ENCODE assay signal across 9 cellular contexts in genomic region chr12:6384499-6385436, GRCh38. TPM values are rescaled to one million over a fixed set of nuclear protein-coding genes. Genes with fewer than 3 reads are reported as not detected.
A peak's percentile ranks its signal among the peaks of the same experiment; 100 is the strongest.
DNase-seq lines count a peak whose midpoint lies in the region; ATAC-seq, FAIRE-seq and TF ChIP-seq lines count a peak whose summit lies in the region.
"Had no signal": no experiment of that assay in that cellular context is flagged by ENCODE, and none has a peak within 500 bp of the region (broad histone marks: within the 10 kb centered on the region; RNA-seq: fewer than 3 reads in every experiment).

No MANE protein-coding gene starts in this region.

- dilution Hi-C loops in mammary epithelial cell (cut with HindIII; ENCODE audit: low sequenced_read_pairs): no loop called here

- H4K5ac ChIP-seq in H9 (ENCODE audit: insufficient read length, low read depth, low read length): no peak overlapping the region

- TF ChIP-seq CTCF in H9 (conservative IDR thresholded peaks at IDR 0.05) (no peak), mammary epithelial cell (conservative IDR thresholded peaks at IDR 0.05 in 1 of 2, IDR thresholded peaks at IDR 0.05 in 1 of 2; ENCODE audit: extremely low read depth in 1 of 2, insufficient read depth in 1 of 2, low read depth in 1 of 2, low read length in 2 of 2) (no peak), HepG2 (CRISPR knock-in tag; IDR thresholded peaks at IDR 0.05) (peak; percentile 29; the same call in 1 of the 2 replicates), suprapubic skin (IDR thresholded peaks at IDR 0.05) (no peak)

- H3K9me3 Mint-ChIP-seq in H9: no peaks in the 10 kb centered on the region; a peak in 2 of 5 replicates
- H3K9me3 Mint-ChIP-seq: central memory CD8-positive, alpha-beta T cell had no signal

- no peak overlapping the region; the same call in 1 of the 2 replicates for H3K14ac ChIP-seq in H9 (ENCODE audit: insufficient read depth, low read length)

- no peaks in the 10 kb centered on the region for H3K23me2 ChIP-seq in H9 (ENCODE audit: insufficient read length, low read depth, low read length, poor library complexity, severe bottlenecking)

- H3K27ac Mint-ChIP-seq in H9: peak overlapping the region in 1 of 3 experiments; percentile 36; a peak in 1 of 7 replicates

- H3K4me3 Mint-ChIP-seq in H9: no peak overlapping the region
- H3K4me3 Mint-ChIP-seq: central memory CD8-positive, alpha-beta T cell had no signal

- TF ChIP-seq POLR2A in HepG2 (IDR thresholded peaks at IDR 0.05; ENCODE audit: insufficient read depth in 1 of 2, low read depth in 2 of 2, low read length in 2 of 2) (peak in 1 of 2 experiments; percentile 47; a peak in 1 of 4 replicates), suprapubic skin (IDR thresholded peaks at IDR 0.05) (no peak)

- no CpG with 5 or more reads among the region's 36 CpGs for WGBS in H9 (ENCODE audit: extremely low coverage, insufficient read length, low lambda C conversion rate)
- WGBS in mammary epithelial cell (ENCODE audit: low coverage, missing lambda C conversion rate): 7% methylated on average over 24 of the region's 36 CpGs
- 17% methylated on average over 19 of the region's 36 CpGs for WGBS in HepG2 (ENCODE audit: low lambda C conversion rate)
- WGBS in suprapubic skin: 39% methylated on average over 17 of the region's 36 CpGs

- no peak overlapping the region for H2AFZ ChIP-seq in H9 (ENCODE audit: low read length)
- H2AFZ ChIP-seq in mammary epithelial cell (ENCODE audit: low read depth, low read length): peak overlapping the region; percentile 76
- no peak overlapping the region for H2AFZ ChIP-seq in HepG2 (ENCODE audit: low read length)

- H2BK5ac ChIP-seq in H9 (ENCODE audit: insufficient read length, low read length): no peak overlapping the region

- POLR2A ChIA-PET in HepG2 (lab: Yijun Ruan, JAX): interaction anchor here (0.6 to 7.2 kb wide), 44 partner anchors 8 to 561 kb away, joined by 3 to 140 read pairs (median 5); partner anchors contain the start of genes COPS7A, GAPDH, MRPL51 and PLEKHG6

- intact Hi-C loops in mammary epithelial cell (cut with micrococcal nuclease): loop anchor here (1.0 kb wide), 2 partner anchors 8 to 48 kb away; no protein-coding TSS in a partner anchor
- intact Hi-C loops in HepG2 (cut with micrococcal nuclease; ENCODE audit: unreplicated experiment): loop anchor here (1.0 kb wide), 1 partner anchor 11 kb away; no protein-coding TSS in a partner anchor

- H2BK120ac ChIP-seq in H9 (ENCODE audit: low read depth, low read length, poor library complexity, severe bottlenecking): no peak overlapping the region

- H3K27me3 ChIP-seq in H9 (ENCODE audit: insufficient read depth, low read length) (no peaks in the 10 kb centered on the region; the same call in 1 of the 2 replicates), mammary epithelial cell (ENCODE audit: insufficient read depth, low read length) (no peaks in the 10 kb centered on the region), HepG2 (ENCODE audit: control insufficient read depth in 1 of 2, insufficient read depth in 2 of 2, low read length in 2 of 2) (no peaks in the 10 kb centered on the region; a peak in 1 of 5 replicates), suprapubic skin (no peaks in the 10 kb centered on the region)

- H3K36me3 ChIP-seq in mammary epithelial cell (ENCODE audit: insufficient read depth, low read length) (peaks cover 26% of the 10 kb centered on the region), HepG2 (replicated peaks in 1 of 2; ENCODE audit: control insufficient read depth in 1 of 2, insufficient read depth in 2 of 2, low read length in 2 of 2) (peaks cover 12 to 32% of the 10 kb centered on the region in 2 experiments), suprapubic skin (peaks cover 32% of the 10 kb centered on the region)

- no peak overlapping the region for H3K9ac ChIP-seq in H9 (ENCODE audit: extremely low read depth, insufficient read length, low read length)
- H3K9ac ChIP-seq in mammary epithelial cell (ENCODE audit: insufficient read depth, low read length): peak overlapping the region; percentile 94
- peak overlapping the region; percentile 96 for H3K9ac ChIP-seq in HepG2 (ENCODE audit: insufficient read depth, low read depth, low read length)

- no peak overlapping the region for H3T11ph ChIP-seq in H9 (ENCODE audit: low read length)

- TF ChIP-seq RAD21 in HepG2 (CRISPR knock-in tag; IDR thresholded peaks at IDR 0.05): no peak

- no peak overlapping the region for H2BK20ac ChIP-seq in H9 (ENCODE audit: low read depth, low read length, poor library complexity, severe bottlenecking)

- H4K8ac ChIP-seq in H9 (replicated peaks; ENCODE audit: insufficient read length, low read depth, low read length): no peak overlapping the region

- H3K36me3 Mint-ChIP-seq in H9 (ENCODE audit: insufficient read depth in 1 of 3, low read depth in 3 of 3): no peaks in the 10 kb centered on the region

- H3K18ac ChIP-seq in H9 (ENCODE audit: insufficient read length, low read depth, low read length): peak overlapping the region; percentile 11

- H3K9me3 ChIP-seq in H9 (ENCODE audit: control insufficient read depth, low read depth, low read length) (no peaks in the 10 kb centered on the region), mammary epithelial cell (replicated peaks; ENCODE audit: insufficient read depth, low read length) (no peaks in the 10 kb centered on the region), HepG2 (ENCODE audit: low read length) (no peaks in the 10 kb centered on the region), suprapubic skin (no peaks in the 10 kb centered on the region)

- H3K4me2 ChIP-seq in H9 (ENCODE audit: insufficient read depth, insufficient read length, low read length) (no peak overlapping the region), mammary epithelial cell (ENCODE audit: insufficient read depth, low read depth, low read length) (peak overlapping the region; percentile 98), HepG2 (ENCODE audit: low read depth, low read length) (peak overlapping the region; percentile 99)

- H3K56ac ChIP-seq in H9 (ENCODE audit: insufficient read length, low read depth, low read length): no peak overlapping the region

- no peak for FAIRE-seq in HepG2 (lab: Jason Lieb, UNC)

- peaks cover 34% of the 10 kb centered on the region for H3K27me3 Mint-ChIP-seq in H9 (ENCODE audit: low read depth)

- H3K23ac ChIP-seq in H9 (ENCODE audit: insufficient read length, low read depth, low read length): no peak overlapping the region

- H3K79me2 ChIP-seq in H9 (ENCODE audit: insufficient read depth, low read length) (no peaks in the 10 kb centered on the region), mammary epithelial cell (ENCODE audit: insufficient read depth, low read length) (peaks cover 59% of the 10 kb centered on the region), HepG2 (ENCODE audit: insufficient read depth, low read length) (peaks cover 27% of the 10 kb centered on the region)

- no peak overlapping the region for H4K91ac ChIP-seq in H9 (ENCODE audit: insufficient read length, low read depth, low read length)

- H3K4me1 ChIP-seq in H9 (ENCODE audit: insufficient read depth, low read length) (peaks cover 8% of the 10 kb centered on the region), mammary epithelial cell (ENCODE audit: insufficient read depth, low read length) (peaks cover 36% of the 10 kb centered on the region), HepG2 (ENCODE audit: insufficient read depth, low read length) (peaks cover 59% of the 10 kb centered on the region), suprapubic skin (peaks cover 64% of the 10 kb centered on the region)

- H3K27ac ChIP-seq in H9 (ENCODE audit: insufficient read length, low read depth, low read length) (no peak overlapping the region), mammary epithelial cell (ENCODE audit: insufficient read depth, low read depth, low read length) (peak overlapping the region; percentile 80), HepG2 (ENCODE audit: extremely low read length, insufficient read depth, low read length) (peak overlapping the region; percentile 86), suprapubic skin (peak overlapping the region; percentile 91)

- no peak overlapping the region for H2AK5ac ChIP-seq in H9 (ENCODE audit: insufficient read length, low read length)

- in situ Hi-C loops in mammary epithelial cell (cut with MboI; ENCODE audit: low sequenced_read_pairs in 2 of 2) (no loop called here), HepG2 (cut with HindIII; ENCODE audit: extremely low pct_ligation_motif_present, low pct_unique_long_range_greater_than_20kb) (no loop called here)

- DNase-seq in H9 (peak; percentile 43), mammary epithelial cell (no peak), HepG2 (ENCODE audit: low spot score) (no peak), suprapubic skin (ENCODE audit: low spot score in 2 of 2) (no peak), NCI-H748 treated with DMSO at 0.1 percent for 48 hours (lab: John Stamatoyannopoulos, UW) (no peak), T-helper 9 cell (no peak)

- TF ChIP-seq EP300 in HepG2 (IDR thresholded peaks at IDR 0.05; ENCODE audit: low read depth in 2 of 2, low read length in 2 of 2) (no peak), HepG2 (CRISPR knock-in tag; IDR thresholded peaks at IDR 0.05; ENCODE audit: borderline replicate concordance) (no peak), suprapubic skin (IDR thresholded peaks at IDR 0.05) (no peak)

- peak; percentile 14 for ATAC-seq in HepG2
- ATAC-seq in GM21526 (IDR thresholded peaks at IDR 0.05; ENCODE audit: low FRiP score, unreplicated experiment): no peak
- ATAC-seq in HG03439 (IDR thresholded peaks at IDR 0.05; ENCODE audit: unreplicated experiment): no peak

- no peaks in the 10 kb centered on the region for H3K79me1 ChIP-seq in H9 (ENCODE audit: insufficient read depth, low read depth, low read length, poor library complexity, severe bottlenecking)

- TSS peak; percentile 47 for BruUV-seq in mammary epithelial cell (replicated peaks; lab: Mats Ljungman, UMichigan)
- no TSS peak for BruUV-seq in HepG2 (replicated peaks; lab: Mats Ljungman, UMichigan)

- no peak overlapping the region for H2BK12ac ChIP-seq in H9 (ENCODE audit: insufficient read length, low read depth, low read length)

- CTCF ChIA-PET in mammary epithelial cell (lab: Charles Lee; ENCODE audit: low non-redundant PET) (no interaction called here), HepG2 (lab: Yijun Ruan, JAX; ENCODE audit: low intra/inter-chr PET ratio, low total read pairs) (no interaction called here)

- H2BK15ac ChIP-seq in H9 (ENCODE audit: low read depth, low read length): no peak overlapping the region; the same call in 1 of the 2 replicates

- no peaks in the 10 kb centered on the region for H4K20me1 ChIP-seq in H9 (ENCODE audit: control insufficient read depth, insufficient read depth, insufficient read length)
- no peaks in the 10 kb centered on the region for H4K20me1 ChIP-seq in mammary epithelial cell (ENCODE audit: insufficient read depth, low read length)
- H4K20me1 ChIP-seq in HepG2 (ENCODE audit: insufficient read depth, low read length): no peaks in the 10 kb centered on the region

- peak overlapping the region; percentile 77 to 89 (median 85) for H3K4me3 ChIP-seq in mammary epithelial cell (replicated peaks in 1 of 3; ENCODE audit: insufficient read depth in 1 of 3, low read depth in 2 of 3, low read length in 3 of 3)
- H3K4me3 ChIP-seq in HepG2 (replicated peaks in 1 of 3; ENCODE audit: insufficient read depth in 1 of 3, low read depth in 2 of 3, low read length in 3 of 3): peak overlapping the region; percentile 81 to 95 (median 87)
- peak overlapping the region; percentile 73 for H3K4me3 ChIP-seq in suprapubic skin

- H3K4me1 Mint-ChIP-seq in H9: peaks cover 54 to 56% of the 10 kb centered on the region in 2 experiments

- no peak overlapping the region for H3K4ac ChIP-seq in H9 (ENCODE audit: low read depth, low read length)

RNA-seq across cellular contexts. Expression of gene LTBR, which starts 0.8 kb away (rescaled TPM):
- 3.4 and 4.8 TPM in 2 replicates for total RNA-seq in H9 (2021)
- total RNA-seq in mammary epithelial cell: 100 to 1,000 TPM; 134 to 149 TPM
- polyA plus RNA-seq in mammary epithelial cell: 119 TPM
- 89.5 TPM for polyA minus RNA-seq in mammary epithelial cell
- total RNA-seq in HepG2 (2016; rRNA removed; fragmentation: Illumina TruSeq; extraction: Trizol): 12.1 and 34.8 TPM in 2 replicates
- total RNA-seq in HepG2 (2016; cell fraction: cytosol; rRNA removed; fragmentation: Illumina TruSeq; extraction: Trizol; ENCODE audit: low read depth): 24.4 and 24.5 TPM in 2 replicates
- total RNA-seq in HepG2 (2016; cell fraction: insoluble cytoplasmic fraction; rRNA removed; fragmentation: Illumina TruSeq; extraction: Trizol): 11.6 and 40.0 TPM in 2 replicates
- 34.7 and 35.3 TPM in 2 replicates for total RNA-seq in HepG2 (2016; cell fraction: membrane; rRNA removed; fragmentation: Illumina TruSeq; extraction: Trizol)
- 39.7 and 43.6 TPM in 2 replicates for total RNA-seq in HepG2 (2016; cell fraction: nucleus; rRNA removed; fragmentation: Illumina TruSeq; extraction: Trizol)
- polyA plus RNA-seq in HepG2 (2011; rRNA removed): 31.4 and 39.0 TPM in 2 replicates
- polyA plus RNA-seq in HepG2 (2011; cell fraction: cytosol; rRNA removed): 23.7 and 29.3 TPM in 2 replicates
- 82.9 and 92.1 TPM in 2 replicates for polyA plus RNA-seq in HepG2 (2011; cell fraction: nucleus; rRNA removed)
- 25.8 and 37.8 TPM in 2 replicates for polyA plus RNA-seq in HepG2 (2012)
- polyA plus RNA-seq in HepG2 (2016; cell fraction: cytosol; fragmentation: Illumina TruSeq; extraction: Trizol; ENCODE audit: low read depth): 19.3 and 21.0 TPM in 2 replicates
- 16.0 and 16.4 TPM in 2 replicates for polyA plus RNA-seq in HepG2 (2016; cell fraction: insoluble cytoplasmic fraction; fragmentation: Illumina TruSeq; extraction: Trizol; ENCODE audit: low read depth)
- 27.4 and 28.3 TPM in 2 replicates for polyA plus RNA-seq in HepG2 (2016; cell fraction: membrane; fragmentation: Illumina TruSeq; extraction: Trizol; ENCODE audit: low read depth)
- 117 and 123 TPM in 2 replicates for polyA plus RNA-seq in HepG2 (2016; cell fraction: nucleus; fragmentation: Illumina TruSeq; extraction: Trizol; ENCODE audit: insufficient read depth, low read depth)
- 16.2 and 29.7 TPM in 2 replicates for polyA minus RNA-seq in HepG2 (2011; rRNA and poly(A)+ RNA removed; ENCODE audit: low replicate concordance)
- 11.5 and 14.0 TPM in 2 replicates for polyA minus RNA-seq in HepG2 (2011; cell fraction: cytosol; rRNA and poly(A)+ RNA removed)
- polyA minus RNA-seq in HepG2 (2011; cell fraction: nucleus; rRNA and poly(A)+ RNA removed): 22.4 and 34.2 TPM in 2 replicates
- total RNA-seq in suprapubic skin: 100 to 1,000 TPM; 157 to 297 (median 204) TPM

RNA-seq across cellular contexts. Expression of gene SCNN1A, which starts 9.4 kb away (rescaled TPM):
- total RNA-seq in H9 (2021) (104 and 111 TPM in 2 replicates), mammary epithelial cell (100 to 1,000 TPM; 171 to 202 TPM), HepG2 (2016; rRNA removed; fragmentation: Illumina TruSeq; extraction: Trizol) (0.63 and 1.5 TPM in 2 replicates), suprapubic skin (100 to 1,000 TPM in 1 of 4 donors, 10 to 100 TPM in 3; 74.2 to 143 (median 93.7) TPM)
- polyA plus RNA-seq in mammary epithelial cell (174 TPM), HepG2 (2011; rRNA removed) (14.6 and 32.8 TPM in 2 replicates)
- 383 TPM for polyA minus RNA-seq in mammary epithelial cell
- total RNA-seq in HepG2 (2016; cell fraction: cytosol; rRNA removed; fragmentation: Illumina TruSeq; extraction: Trizol; ENCODE audit: low read depth): 0.71 and 1.2 TPM in 2 replicates
- total RNA-seq in HepG2 (2016; cell fraction: insoluble cytoplasmic fraction; rRNA removed; fragmentation: Illumina TruSeq; extraction: Trizol): 0.71 and 1.6 TPM in 2 replicates
- total RNA-seq in HepG2 (2016; cell fraction: membrane; rRNA removed; fragmentation: Illumina TruSeq; extraction: Trizol): 0.72 and 0.87 TPM in 2 replicates
- total RNA-seq in HepG2 (2016; cell fraction: nucleus; rRNA removed; fragmentation: Illumina TruSeq; extraction: Trizol): 1.8 and 5.0 TPM in 2 replicates
- 6.1 and 12.5 TPM in 2 replicates for polyA plus RNA-seq in HepG2 (2011; cell fraction: cytosol; rRNA removed)
- 24.9 and 39.4 TPM in 2 replicates for polyA plus RNA-seq in HepG2 (2011; cell fraction: nucleus; rRNA removed)
- 17.5 and 19.3 TPM in 2 replicates for polyA plus RNA-seq in HepG2 (2012)
- 0.22 and 0.41 TPM in 2 replicates for polyA plus RNA-seq in HepG2 (2016; cell fraction: cytosol; fragmentation: Illumina TruSeq; extraction: Trizol; ENCODE audit: low read depth)
- polyA plus RNA-seq in HepG2 (2016; cell fraction: insoluble cytoplasmic fraction; fragmentation: Illumina TruSeq; extraction: Trizol; ENCODE audit: low read depth): 1.0 and 1.6 TPM in 2 replicates
- polyA plus RNA-seq in HepG2 (2016; cell fraction: membrane; fragmentation: Illumina TruSeq; extraction: Trizol; ENCODE audit: low read depth): 0.66 and 1.1 TPM in 2 replicates
- polyA plus RNA-seq in HepG2 (2016; cell fraction: nucleus; fragmentation: Illumina TruSeq; extraction: Trizol; ENCODE audit: insufficient read depth, low read depth): 4.0 and 5.1 TPM in 2 replicates
- 9.5 and 30.0 TPM in 2 replicates for polyA minus RNA-seq in HepG2 (2011; rRNA and poly(A)+ RNA removed; ENCODE audit: low replicate concordance)
- polyA minus RNA-seq in HepG2 (2011; cell fraction: cytosol; rRNA and poly(A)+ RNA removed): 5.9 and 14.3 TPM in 2 replicates
- 10.9 and 24.2 TPM in 2 replicates for polyA minus RNA-seq in HepG2 (2011; cell fraction: nucleus; rRNA and poly(A)+ RNA removed)

RNA-seq across cellular contexts. Expression of gene TNFRSF1A, which starts 42.9 kb away (rescaled TPM):
- 55.9 and 59.9 TPM in 2 replicates for total RNA-seq in H9 (2021)
- 100 to 1,000 TPM; 107 to 195 TPM for total RNA-seq in mammary epithelial cell
- polyA plus RNA-seq in mammary epithelial cell: 87.6 TPM
- polyA minus RNA-seq in mammary epithelial cell: 191 TPM
- 21.9 and 41.5 TPM in 2 replicates for total RNA-seq in HepG2 (2016; rRNA removed; fragmentation: Illumina TruSeq; extraction: Trizol)
- 16.3 and 18.0 TPM in 2 replicates for total RNA-seq in HepG2 (2016; cell fraction: cytosol; rRNA removed; fragmentation: Illumina TruSeq; extraction: Trizol; ENCODE audit: low read depth)
- 28.8 and 36.5 TPM in 2 replicates for total RNA-seq in HepG2 (2016; cell fraction: insoluble cytoplasmic fraction; rRNA removed; fragmentation: Illumina TruSeq; extraction: Trizol)
- total RNA-seq in HepG2 (2016; cell fraction: membrane; rRNA removed; fragmentation: Illumina TruSeq; extraction: Trizol): 19.8 and 22.3 TPM in 2 replicates
- 36.8 and 40.7 TPM in 2 replicates for total RNA-seq in HepG2 (2016; cell fraction: nucleus; rRNA removed; fragmentation: Illumina TruSeq; extraction: Trizol)
- polyA plus RNA-seq in HepG2 (2011; rRNA removed): 41.4 and 61.2 TPM in 2 replicates
- polyA plus RNA-seq in HepG2 (2011; cell fraction: cytosol; rRNA removed): 53.0 and 53.4 TPM in 2 replicates
- 67.2 and 67.4 TPM in 2 replicates for polyA plus RNA-seq in HepG2 (2011; cell fraction: nucleus; rRNA removed)
- 40.9 and 56.2 TPM in 2 replicates for polyA plus RNA-seq in HepG2 (2012)
- 5.2 and 6.8 TPM in 2 replicates for polyA plus RNA-seq in HepG2 (2016; cell fraction: cytosol; fragmentation: Illumina TruSeq; extraction: Trizol; ENCODE audit: low read depth)
- 31.8 and 38.4 TPM in 2 replicates for polyA plus RNA-seq in HepG2 (2016; cell fraction: insoluble cytoplasmic fraction; fragmentation: Illumina TruSeq; extraction: Trizol; ENCODE audit: low read depth)
- polyA plus RNA-seq in HepG2 (2016; cell fraction: membrane; fragmentation: Illumina TruSeq; extraction: Trizol; ENCODE audit: low read depth): 14.3 and 15.5 TPM in 2 replicates
- 75.7 and 99.5 TPM in 2 replicates for polyA plus RNA-seq in HepG2 (2016; cell fraction: nucleus; fragmentation: Illumina TruSeq; extraction: Trizol; ENCODE audit: insufficient read depth, low read depth)
- polyA minus RNA-seq in HepG2 (2011; rRNA and poly(A)+ RNA removed; ENCODE audit: low replicate concordance): 88.8 and 131 TPM in 2 replicates
- polyA minus RNA-seq in HepG2 (2011; cell fraction: cytosol; rRNA and poly(A)+ RNA removed): 52.9 and 68.3 TPM in 2 replicates
- polyA minus RNA-seq in HepG2 (2011; cell fraction: nucleus; rRNA and poly(A)+ RNA removed): 54.3 and 80.4 TPM in 2 replicates
- total RNA-seq in suprapubic skin: 100 to 1,000 TPM; 276 to 352 (median 281) TPM

RNA-seq across cellular contexts. Expression of gene CD27, which starts 60.0 kb away (rescaled TPM):
- total RNA-seq in H9 (2021) (0.29 and 0.37 TPM in 2 replicates), mammary epithelial cell (not detected), HepG2 (2016; rRNA removed; fragmentation: Illumina TruSeq; extraction: Trizol) (not detected in 2 replicates), suprapubic skin (1 to 10 TPM in 1 of 4 donors, not detected in 3; 1.9 TPM)
- polyA plus RNA-seq in mammary epithelial cell (not detected), HepG2 (2011; rRNA removed) (0.12 and 0.18 TPM in 2 replicates)
- polyA minus RNA-seq in mammary epithelial cell: not detected
- not detected in 2 replicates for total RNA-seq in HepG2 (2016; cell fraction: cytosol; rRNA removed; fragmentation: Illumina TruSeq; extraction: Trizol; ENCODE audit: low read depth)
- total RNA-seq in HepG2 (2016; cell fraction: insoluble cytoplasmic fraction; rRNA removed; fragmentation: Illumina TruSeq; extraction: Trizol): not detected in 2 replicates
- not detected in 2 replicates for total RNA-seq in HepG2 (2016; cell fraction: membrane; rRNA removed; fragmentation: Illumina TruSeq; extraction: Trizol)
- not detected in 2 replicates for total RNA-seq in HepG2 (2016; cell fraction: nucleus; rRNA removed; fragmentation: Illumina TruSeq; extraction: Trizol)
- polyA plus RNA-seq in HepG2 (2011; cell fraction: cytosol; rRNA removed): 0.05 and 0.15 TPM in 2 replicates
- not detected in 2 replicates for polyA plus RNA-seq in HepG2 (2011; cell fraction: nucleus; rRNA removed)
- polyA plus RNA-seq in HepG2 (2012): 0.17 TPM in 1 of 2 replicates, not detected in the other
- not detected in 2 replicates for polyA plus RNA-seq in HepG2 (2016; cell fraction: cytosol; fragmentation: Illumina TruSeq; extraction: Trizol; ENCODE audit: low read depth)
- not detected in 2 replicates for polyA plus RNA-seq in HepG2 (2016; cell fraction: insoluble cytoplasmic fraction; fragmentation: Illumina TruSeq; extraction: Trizol; ENCODE audit: low read depth)
- polyA plus RNA-seq in HepG2 (2016; cell fraction: membrane; fragmentation: Illumina TruSeq; extraction: Trizol; ENCODE audit: low read depth): not detected in 2 replicates
- polyA plus RNA-seq in HepG2 (2016; cell fraction: nucleus; fragmentation: Illumina TruSeq; extraction: Trizol; ENCODE audit: insufficient read depth, low read depth): not detected in 2 replicates
- 0.18 and 0.23 TPM in 2 replicates for polyA minus RNA-seq in HepG2 (2011; rRNA and poly(A)+ RNA removed; ENCODE audit: low replicate concordance)
- polyA minus RNA-seq in HepG2 (2011; cell fraction: cytosol; rRNA and poly(A)+ RNA removed): not detected in 2 replicates
- not detected in 2 replicates for polyA minus RNA-seq in HepG2 (2011; cell fraction: nucleus; rRNA and poly(A)+ RNA removed)

Comparison
In these comparisons a context has a peak if more than half of its experiments do, and no peak if none do; other contexts are left out.
1. RNA of gene SCNN1A, which starts 9.4 kb away (total RNA-seq): 171 to 202 TPM in mammary epithelial cell, 104 to 111 TPM in H9 and 74.2 to 143 TPM in suprapubic skin; 0.63 to 5.0 TPM in HepG2; every median in the first group is over 10 times any median in the second.
2. Peak in every context shown above with its lines, with median percentiles within 50 percentile points of each other: H3K4me3 ChIP-seq.